In the genomic region with DNA sequence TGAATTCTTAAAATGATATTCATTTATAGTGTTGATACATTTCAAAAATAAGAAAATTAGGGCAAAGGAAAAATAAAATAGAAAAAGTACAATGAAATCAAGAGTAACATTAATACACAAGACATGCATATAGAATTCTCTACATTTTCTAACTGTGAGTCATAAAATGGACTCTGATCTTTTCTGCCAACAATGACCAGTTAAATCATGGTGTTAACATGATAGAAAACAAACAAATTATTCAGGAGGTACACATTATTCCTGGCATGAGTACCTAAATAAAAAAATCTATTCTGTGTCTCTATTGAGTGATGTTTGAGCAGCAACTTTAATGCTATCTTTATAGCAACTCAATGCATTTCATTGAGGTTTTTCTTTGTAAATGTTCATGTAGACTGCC, we compare ENCODE assay signal across 2 cellular contexts.
A peak's percentile ranks its signal among the peaks of the same experiment; 100 is the strongest.
TF ChIP-seq lines count a peak whose summit lies in the region.
"Not testable (repeated sequence)": the region's sequence is repeated elsewhere in the genome, so short reads cannot be mapped to it uniquely, and the experiment has no call there.

No MANE protein-coding gene starts in this region.

TF ChIP-seq in A549, 52 proteins besides CTCF, POLR2A, EP300 and RAD21:
- TF ChIP-seq FOSL2 (IDR thresholded peaks at IDR 0.05) = not testable (repeated sequence)
- peak; percentile 74 for TF ChIP-seq FOSL2 (CRISPR knock-in tag; IDR thresholded peaks at IDR 0.05)

TF ChIP-seq in endothelial cell of umbilical vein, 7 proteins besides CTCF, POLR2A, EP300 and RAD21:
- TF ChIP-seq JUN (IDR thresholded peaks at IDR 0.05; ENCODE audit: borderline replicate concordance, insufficient read depth, insufficient read length, low read depth) (peak; percentile 67), FOS (IDR thresholded peaks at IDR 0.05; ENCODE audit: borderline replicate concordance, insufficient read depth, low read length) (peak; percentile 42)
